In genomic region chr22:43236401-43237166, GRCh38 we compare ENCODE assay signal across 20 cellular contexts. TPM values are rescaled to one million over a fixed set of nuclear protein-coding genes. Genes with fewer than 3 reads are reported as not detected.
A peak's percentile ranks its signal among the peaks of the same experiment; 100 is the strongest.
DNase-seq lines count a peak whose midpoint lies in the region; ATAC-seq and TF ChIP-seq lines count a peak whose summit lies in the region.
"Had no signal": no experiment of that assay in that cellular context is flagged by ENCODE, and none has a peak within 500 bp of the region (broad histone marks: within the 10 kb centered on the region; RNA-seq: fewer than 3 reads in every experiment).

No MANE protein-coding gene starts in this region.

- no peaks in the 10 kb centered on the region for H3K9me3 ChIP-seq in liver (ENCODE audit: control insufficient read depth in 4 of 4, low read length in 3 of 4)
- no peaks in the 10 kb centered on the region for H3K9me3 ChIP-seq in SK-N-SH
- H3K9me3 ChIP-seq in osteoblast (ENCODE audit: low read depth, low read length), result no peaks in the 10 kb centered on the region
- H3K9me3 ChIP-seq: psoas muscle had no signal

- H3K9me2 ChIP-seq in SK-N-SH, result no peaks in the 10 kb centered on the region

- H3K79me2 ChIP-seq in SK-N-SH (ENCODE audit: insufficient read depth), result no peaks in the 10 kb centered on the region
- no peaks in the 10 kb centered on the region for H3K79me2 ChIP-seq in osteoblast (ENCODE audit: insufficient read depth, low read length)
- H3K79me2 ChIP-seq: hepatocyte had no signal

- H3K4me1 ChIP-seq in liver (ENCODE audit: control insufficient read depth in 4 of 4, insufficient read depth in 4 of 4, low read length in 3 of 4), result peaks cover 20 to 79% (median 49%) of the 10 kb centered on the region in 4 donors
- H3K4me1 ChIP-seq in SK-N-SH (ENCODE audit: control insufficient read depth in 1 of 2, insufficient read depth in 2 of 2, low read depth in 1 of 2, low read length in 1 of 2), result peaks cover 0 to 84% of the 10 kb centered on the region in 2 experiments; a peak in 1 of 4 replicates
- H3K4me1 ChIP-seq in osteoblast (ENCODE audit: insufficient read depth, low read length), result no peaks in the 10 kb centered on the region
- H3K4me1 ChIP-seq: psoas muscle had no signal

- H3K4me2 ChIP-seq in SK-N-SH (no peak overlapping the region), osteoblast (ENCODE audit: insufficient read depth, low read length) (no peak overlapping the region)
- H3K4me2 ChIP-seq: hepatocyte had no signal

- TF ChIP-seq EP300 in SK-N-SH (IDR thresholded peaks at IDR 0.05; ENCODE audit: borderline replicate concordance in 1 of 2, low read depth in 1 of 2, low read length in 1 of 2), result no peak

- H3K27me3 ChIP-seq in liver (ENCODE audit: control insufficient read depth in 4 of 4, insufficient read depth in 4 of 4, low read length in 3 of 4), result no peaks in the 10 kb centered on the region
- no peaks in the 10 kb centered on the region for H3K27me3 ChIP-seq in SK-N-SH (ENCODE audit: insufficient read depth)
- H3K27me3 ChIP-seq in osteoblast (ENCODE audit: insufficient read depth, low read length), result peaks cover 12% of the 10 kb centered on the region
- H3K27me3 ChIP-seq: hepatocyte had no signal

- TF ChIP-seq CTCF in liver (IDR thresholded peaks at IDR 0.05; ENCODE audit: low read depth, low read length, missing input control), result no peak
- TF ChIP-seq CTCF in SK-N-SH (IDR thresholded peaks at IDR 0.05), result no peak
- TF ChIP-seq CTCF in nephron progenitor cell (IDR thresholded peaks at IDR 0.05), result no peak
- TF ChIP-seq CTCF in osteoblast (IDR thresholded peaks at IDR 0.05; ENCODE audit: extremely low read depth, low read depth, low read length), result no peak

- CTCF ChIA-PET in SK-N-SH (lab: Yijun Ruan, JAX), result interaction anchor here (1.9 kb wide), 1 partner anchor 31 kb away, joined by 6 read pairs; no protein-coding TSS in a partner anchor

- H3K4me3 ChIP-seq in liver (ENCODE audit: low read depth in 1 of 3, low read length in 3 of 3) (no peak overlapping the region), SK-N-SH (ENCODE audit: low read depth in 2 of 2, low read length in 1 of 2) (no peak overlapping the region), osteoblast (ENCODE audit: insufficient read depth, low read length) (no peak overlapping the region)
- H3K4me3 ChIP-seq: hepatocyte, psoas muscle had no signal

- TF ChIP-seq RAD21 in liver (IDR thresholded peaks at IDR 0.05), result peak in 1 of 2 donors; percentile 41
- no peak for TF ChIP-seq RAD21 in SK-N-SH (IDR thresholded peaks at IDR 0.05; ENCODE audit: low read length)

- H3F3A ChIP-seq in SK-N-SH (replicated peaks; ENCODE audit: insufficient read depth), result no peaks in the 10 kb centered on the region

- H4K20me1 ChIP-seq in SK-N-SH (ENCODE audit: insufficient read depth) (no peaks in the 10 kb centered on the region), osteoblast (ENCODE audit: insufficient read depth, low read length) (no peaks in the 10 kb centered on the region)

- 37% methylated on average over 14 of the region's 14 CpGs for WGBS in liver
- 54% methylated on average over 6 of the region's 14 CpGs for WGBS in SK-N-SH (ENCODE audit: low lambda C conversion rate)

- H3K9me3 Mint-ChIP-seq in effector memory CD8-positive, alpha-beta T cell, result no peaks in the 10 kb centered on the region
- H3K9me3 Mint-ChIP-seq in stimulated activated effector memory CD8-positive, alpha-beta T cell treated with anti-CD3 and anti-CD28 coated beads, Interleukin-12 subunit alpha, Interleukin-12 subunit beta, amount 100 ng/mL, for 72 hours, result no peaks in the 10 kb centered on the region
- no peaks in the 10 kb centered on the region for H3K9me3 Mint-ChIP-seq in activated T-cell treated with anti-CD3 and anti-CD28 coated beads, Interleukin-2, amount 50 U/mL, for 72 hours
- no peaks in the 10 kb centered on the region for H3K9me3 Mint-ChIP-seq in nephron progenitor cell
- H3K9me3 Mint-ChIP-seq: activated CD4-positive, alpha-beta T cell treated with anti-CD3 and anti-CD28 coated beads, Interleukin-2, amount 10 ng/mL, durations not matched to agents 24 days and 14 days; CD8-positive, alpha-beta T cell; natural killer cell treated with Interleukin-12 subunit alpha and Interleukin-12 subunit beta and Interleukin-15 and Interleukin-18, amount 100 ng/mL, for 72 hours had no signal

- no peak overlapping the region for H3K4me3 Mint-ChIP-seq in effector memory CD8-positive, alpha-beta T cell
- no peak overlapping the region for H3K4me3 Mint-ChIP-seq in stimulated activated effector memory CD8-positive, alpha-beta T cell treated with anti-CD3 and anti-CD28 coated beads, Interleukin-12 subunit alpha, Interleukin-12 subunit beta, amount 100 ng/mL, for 72 hours
- no peak overlapping the region for H3K4me3 Mint-ChIP-seq in activated T-cell treated with anti-CD3 and anti-CD28 coated beads, Interleukin-2, amount 50 U/mL, for 72 hours
- H3K4me3 Mint-ChIP-seq in nephron progenitor cell, result no peak overlapping the region
- H3K4me3 Mint-ChIP-seq: activated CD4-positive, alpha-beta T cell treated with anti-CD3 and anti-CD28 coated beads, Interleukin-2, amount 10 ng/mL, durations not matched to agents 24 days and 14 days; CD8-positive, alpha-beta T cell; natural killer cell treated with Interleukin-12 subunit alpha and Interleukin-12 subunit beta and Interleukin-15 and Interleukin-18, amount 100 ng/mL, for 72 hours had no signal

- peak; percentile 77 for DNase-seq in NCI-H2196 (lab: John Stamatoyannopoulos, UW; ENCODE audit: unreplicated experiment)
- no peak for DNase-seq in effector memory CD8-positive, alpha-beta T cell
- no peak for DNase-seq in stimulated activated effector memory CD8-positive, alpha-beta T cell treated with anti-CD3 and anti-CD28 coated beads, Interleukin-12 subunit alpha, Interleukin-12 subunit beta, amount 100 ng/mL, for 72 hours (ENCODE audit: low spot score in 2 of 2)
- DNase-seq in SK-N-SH, result no peak
- DNase-seq in activated T-cell treated with anti-CD3 and anti-CD28 coated beads, Interleukin-2, amount 50 U/mL, for 72 hours, result no peak
- no peak for DNase-seq in nephron progenitor cell
- DNase-seq in osteoblast (ENCODE audit: insufficient read length, low spot score, missing footprints), result no peak
- DNase-seq: activated CD4-positive, alpha-beta T cell treated with anti-CD3 and anti-CD28 coated beads, Interleukin-2, amount 10 ng/mL, durations not matched to agents 24 days and 14 days; CD8-positive, alpha-beta T cell; effector memory CD4-positive, alpha-beta T cell; KBM-7; mesenchymal stem cell; NCI-H187; stimulated activated CD4-positive, alpha-beta T cell treated with anti-CD3 and anti-CD28 coated beads, Interleukin-12 subunit alpha, Interleukin-12 subunit beta, amount 100 ng/mL, for 4 hours; stimulated activated CD8-positive, alpha-beta memory T cell treated with anti-CD3 and anti-CD28 coated beads, Interleukin-4, amount 100 ng/mL, for 48 hours; SW 1271 had no signal

- H3K36me3 ChIP-seq in liver (ENCODE audit: control insufficient read depth in 4 of 4, insufficient read depth in 3 of 4, low read depth in 1 of 4, low read length in 3 of 4) (no peaks in the 10 kb centered on the region), SK-N-SH (replicated peaks in 1 of 2; ENCODE audit: control insufficient read depth in 1 of 2, insufficient read depth in 2 of 2, low read length in 1 of 2) (no peaks in the 10 kb centered on the region), osteoblast (ENCODE audit: insufficient read depth, low read length) (no peaks in the 10 kb centered on the region)

- POLR2A ChIA-PET in SK-N-SH (lab: Yijun Ruan, JAX), result no interaction called here

- H3K27me3 Mint-ChIP-seq in effector memory CD8-positive, alpha-beta T cell, result peaks cover 0 to 10% of the 10 kb centered on the region in 2 donors
- no peaks in the 10 kb centered on the region for H3K27me3 Mint-ChIP-seq in activated T-cell treated with anti-CD3 and anti-CD28 coated beads, Interleukin-2, amount 50 U/mL, for 72 hours (ENCODE audit: low read depth)
- H3K27me3 Mint-ChIP-seq in nephron progenitor cell (ENCODE audit: low read depth, poor library complexity), result peaks cover 63% of the 10 kb centered on the region
- H3K27me3 Mint-ChIP-seq: activated CD4-positive, alpha-beta T cell treated with anti-CD3 and anti-CD28 coated beads, Interleukin-2, amount 10 ng/mL, durations not matched to agents 24 days and 14 days had no signal

- no peaks in the 10 kb centered on the region for H3K36me3 Mint-ChIP-seq in effector memory CD8-positive, alpha-beta T cell (ENCODE audit: insufficient read depth)
- H3K36me3 Mint-ChIP-seq in stimulated activated effector memory CD8-positive, alpha-beta T cell treated with anti-CD3 and anti-CD28 coated beads, Interleukin-12 subunit alpha, Interleukin-12 subunit beta, amount 100 ng/mL, for 72 hours, result no peaks in the 10 kb centered on the region
- no peaks in the 10 kb centered on the region for H3K36me3 Mint-ChIP-seq in activated T-cell treated with anti-CD3 and anti-CD28 coated beads, Interleukin-2, amount 50 U/mL, for 72 hours (ENCODE audit: insufficient read depth in 2 of 2)
- peaks cover 9% of the 10 kb centered on the region for H3K36me3 Mint-ChIP-seq in nephron progenitor cell (ENCODE audit: low read depth)
- H3K36me3 Mint-ChIP-seq: CD8-positive, alpha-beta T cell; natural killer cell treated with Interleukin-12 subunit alpha and Interleukin-12 subunit beta and Interleukin-15 and Interleukin-18, amount 100 ng/mL, for 72 hours had no signal

- ATAC-seq in effector memory CD8-positive, alpha-beta T cell (replicated peaks), result no peak
- no peak for ATAC-seq in stimulated activated effector memory CD8-positive, alpha-beta T cell treated with anti-CD3 and anti-CD28 coated beads, Interleukin-12 subunit alpha, Interleukin-12 subunit beta, amount 100 ng/mL, for 72 hours
- no peak for ATAC-seq in activated T-cell treated with anti-CD3 and anti-CD28 coated beads, Interleukin-2, amount 50 U/mL, for 72 hours (replicated peaks in 1 of 2)
- ATAC-seq: CD8-positive, alpha-beta T cell; natural killer cell treated with Interleukin-12 subunit alpha and Interleukin-12 subunit beta and Interleukin-15 and Interleukin-18, amount 100 ng/mL, for 72 hours had no signal

- H3K4me1 Mint-ChIP-seq in effector memory CD8-positive, alpha-beta T cell (ENCODE audit: low read depth in 2 of 2), result no peaks in the 10 kb centered on the region
- no peaks in the 10 kb centered on the region for H3K4me1 Mint-ChIP-seq in stimulated activated effector memory CD8-positive, alpha-beta T cell treated with anti-CD3 and anti-CD28 coated beads, Interleukin-12 subunit alpha, Interleukin-12 subunit beta, amount 100 ng/mL, for 72 hours
- no peaks in the 10 kb centered on the region for H3K4me1 Mint-ChIP-seq in activated T-cell treated with anti-CD3 and anti-CD28 coated beads, Interleukin-2, amount 50 U/mL, for 72 hours (ENCODE audit: low read depth)
- H3K4me1 Mint-ChIP-seq in nephron progenitor cell, result peaks cover 40% of the 10 kb centered on the region

- H3K27ac Mint-ChIP-seq in effector memory CD8-positive, alpha-beta T cell, result peak overlapping the region; percentile 46 to 82
- peak overlapping the region; percentile 70 for H3K27ac Mint-ChIP-seq in stimulated activated effector memory CD8-positive, alpha-beta T cell treated with anti-CD3 and anti-CD28 coated beads, Interleukin-12 subunit alpha, Interleukin-12 subunit beta, amount 100 ng/mL, for 72 hours
- H3K27ac Mint-ChIP-seq in activated T-cell treated with anti-CD3 and anti-CD28 coated beads, Interleukin-2, amount 50 U/mL, for 72 hours, result no peak overlapping the region
- no peak overlapping the region for H3K27ac Mint-ChIP-seq in nephron progenitor cell
- H3K27ac Mint-ChIP-seq: activated CD4-positive, alpha-beta T cell treated with anti-CD3 and anti-CD28 coated beads, Interleukin-2, amount 10 ng/mL, durations not matched to agents 24 days and 14 days; CD8-positive, alpha-beta T cell; natural killer cell treated with Interleukin-12 subunit alpha and Interleukin-12 subunit beta and Interleukin-15 and Interleukin-18, amount 100 ng/mL, for 72 hours had no signal

- H2AFZ ChIP-seq in SK-N-SH (ENCODE audit: low read depth), result no peak overlapping the region
- no peak overlapping the region for H2AFZ ChIP-seq in osteoblast (ENCODE audit: low read length)
- H2AFZ ChIP-seq: hepatocyte had no signal

- H3K9ac ChIP-seq in liver (ENCODE audit: low read depth in 1 of 2, low read length in 2 of 2) (peak overlapping the region in 1 of 2 donors; percentile 60), SK-N-SH (no peak overlapping the region)

- H3K27ac ChIP-seq in liver (ENCODE audit: low read depth in 1 of 2, low read length in 2 of 2), result peak overlapping the region; percentile 94 to 96
- H3K27ac ChIP-seq in SK-N-SH (ENCODE audit: low read depth in 2 of 2, low read length in 1 of 2), result peak overlapping the region in 1 of 2 experiments; percentile 89; a peak in 2 of 4 replicates
- H3K27ac ChIP-seq in osteoblast (ENCODE audit: low read depth, low read length), result no peak overlapping the region
- H3K27ac ChIP-seq: hepatocyte, psoas muscle had no signal

RNA-seq across cellular contexts. Expression of gene TTLL12, which starts 49.6 kb away (rescaled TPM):
- 10 to 100 TPM; 19.6 to 43.9 TPM for total RNA-seq in liver
- polyA plus RNA-seq in liver, result 10 to 100 TPM; 13.7 to 21.4 TPM
- 9.3 and 11.5 TPM in 2 replicates for polyA plus RNA-seq in SK-N-SH (2012; rRNA removed)
- 5.2 and 8.1 TPM in 2 replicates for polyA plus RNA-seq in SK-N-SH (2012; cell fraction: cytosol; rRNA removed)
- 10.9 and 13.7 TPM in 2 replicates for polyA plus RNA-seq in SK-N-SH (2012; cell fraction: nucleus; rRNA removed)
- total RNA-seq in activated T-cell treated with anti-CD3 and anti-CD28 coated beads, Interleukin-2, amount 50 U/mL, for 72 hours, result 10 to 100 TPM; 37.7 to 45.0 TPM
- total RNA-seq in osteoblast, result 29.0 and 29.2 TPM in 2 replicates

Comparison
In these comparisons a context has a peak if more than half of its experiments do, and no peak if none do; other contexts are left out.
1. H3K27ac Mint-ChIP-seq: peak in effector memory CD8-positive, alpha-beta T cell (2 of 2) and stimulated activated effector memory CD8-positive, alpha-beta T cell treated with anti-CD3 and anti-CD28 coated beads, Interleukin-12 subunit alpha, Interleukin-12 subunit beta, amount 100 ng/mL, for 72 hours (single experiment); none in activated T-cell treated with anti-CD3 and anti-CD28 coated beads, Interleukin-2, amount 50 U/mL, for 72 hours (single experiment) and nephron progenitor cell (single experiment).